Comparison of ENCODE assay signal across 16 cellular contexts in the genomic region with DNA sequence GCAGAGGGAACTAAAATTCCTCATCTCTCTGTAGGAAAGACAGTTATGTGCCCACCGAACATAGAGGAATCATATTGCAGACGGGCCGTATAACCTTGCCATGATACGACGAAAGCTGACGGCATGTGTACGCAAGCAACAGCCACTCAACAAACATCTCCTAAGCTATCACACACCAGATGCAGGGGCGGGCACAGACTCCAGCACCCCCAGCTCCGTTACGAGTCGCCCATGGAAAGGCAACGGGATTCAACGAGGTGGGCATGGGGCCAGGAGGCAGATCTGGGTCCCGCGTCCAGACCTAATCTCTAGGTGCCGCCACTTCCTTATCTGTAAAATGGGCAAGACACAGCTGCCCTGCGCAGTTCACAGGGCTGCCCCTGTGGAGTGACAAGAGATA.
"Had no signal": no experiment of that assay in that cellular context is flagged by ENCODE, and none has a peak within 500 bp of the region (broad histone marks: within the 10 kb centered on the region; RNA-seq: fewer than 3 reads in every experiment).

No MANE protein-coding gene starts in this region.

- H3K4me3 ChIP-seq: cardiac muscle cell, left ventricle myocardium inferior, right lobe of liver, testis, upper lobe of left lung had no signal

- H3K27ac ChIP-seq: cardiac muscle cell, left ventricle myocardium inferior, right lobe of liver, testis, upper lobe of left lung had no signal

- H3K27ac Mint-ChIP-seq: activated B cell treated with CpG ODN at 0.5 μM for 24 hours; activated CD8-positive, alpha-beta T cell treated with anti-CD3 and anti-CD28 coated beads for 36 hours; memory B cell; stimulated activated naive CD8-positive, alpha-beta T cell treated with anti-CD3 and anti-CD28 coated beads, Interleukin-15, amount 100 ng/mL, for 72 hours had no signal

- H3K27me3 Mint-ChIP-seq: activated B cell treated with CpG ODN at 0.5 μM for 24 hours; activated CD8-positive, alpha-beta T cell treated with anti-CD3 and anti-CD28 coated beads for 36 hours; memory B cell; stimulated activated naive CD8-positive, alpha-beta T cell treated with anti-CD3 and anti-CD28 coated beads, Interleukin-15, amount 100 ng/mL, for 72 hours had no signal

- H3K4me1 Mint-ChIP-seq: stimulated activated naive CD8-positive, alpha-beta T cell treated with anti-CD3 and anti-CD28 coated beads, Interleukin-15, amount 100 ng/mL, for 72 hours had no signal

- H3K36me3 Mint-ChIP-seq: memory B cell; naive thymus-derived CD8-positive, alpha-beta T cell had no signal

- DNase-seq: activated B cell treated with CpG ODN at 0.5 μM for 24 hours; activated CD4-positive, alpha-beta T cell treated with anti-CD3 and anti-CD28 coated beads for 48 hours; activated CD8-positive, alpha-beta T cell treated with anti-CD3 and anti-CD28 coated beads for 36 hours; activated effector memory CD4-positive, alpha-beta T cell treated with Interleukin-2 at 50 U/mL for 16 hours; activated naive CD4-positive, alpha-beta T cell treated with anti-CD3 and anti-CD28 coated beads, Interleukin-2, amount 50 U/mL, for 16 hours; activated T-cell treated with anti-CD3 and anti-CD28 coated beads, Interleukin-2, amount 50 U/mL, for 4 hours; kidney; left ventricle myocardium inferior; naive thymus-derived CD8-positive, alpha-beta T cell; right lobe of liver; stimulated activated naive CD8-positive, alpha-beta T cell treated with anti-CD3 and anti-CD28 coated beads, Interleukin-15, amount 100 ng/mL, for 72 hours; upper lobe of left lung had no signal

- H3K9me3 Mint-ChIP-seq: activated B cell treated with CpG ODN at 0.5 μM for 24 hours; activated CD8-positive, alpha-beta T cell treated with anti-CD3 and anti-CD28 coated beads for 36 hours; activated T-cell treated with anti-CD3 and anti-CD28 coated beads, Interleukin-2, amount 50 U/mL, for 4 hours; memory B cell; naive thymus-derived CD8-positive, alpha-beta T cell had no signal

- H3K4me3 Mint-ChIP-seq: activated B cell treated with CpG ODN at 0.5 μM for 24 hours; activated CD8-positive, alpha-beta T cell treated with anti-CD3 and anti-CD28 coated beads for 36 hours; activated T-cell treated with anti-CD3 and anti-CD28 coated beads, Interleukin-2, amount 50 U/mL, for 4 hours; memory B cell; naive thymus-derived CD8-positive, alpha-beta T cell; stimulated activated naive CD8-positive, alpha-beta T cell treated with anti-CD3 and anti-CD28 coated beads, Interleukin-15, amount 100 ng/mL, for 72 hours had no signal

- ATAC-seq: activated CD8-positive, alpha-beta T cell treated with anti-CD3 and anti-CD28 coated beads for 36 hours; activated T-cell treated with anti-CD3 and anti-CD28 coated beads, Interleukin-2, amount 50 U/mL, for 4 hours; esophagus mucosa; naive thymus-derived CD8-positive, alpha-beta T cell; right lobe of liver; stimulated activated naive CD8-positive, alpha-beta T cell treated with anti-CD3 and anti-CD28 coated beads, Interleukin-15, amount 100 ng/mL, for 72 hours had no signal

- H3K27me3 ChIP-seq: cardiac muscle cell, right lobe of liver, testis, upper lobe of left lung had no signal
